10 cellular contexts compared by ENCODE assay signal in the genomic region with DNA sequence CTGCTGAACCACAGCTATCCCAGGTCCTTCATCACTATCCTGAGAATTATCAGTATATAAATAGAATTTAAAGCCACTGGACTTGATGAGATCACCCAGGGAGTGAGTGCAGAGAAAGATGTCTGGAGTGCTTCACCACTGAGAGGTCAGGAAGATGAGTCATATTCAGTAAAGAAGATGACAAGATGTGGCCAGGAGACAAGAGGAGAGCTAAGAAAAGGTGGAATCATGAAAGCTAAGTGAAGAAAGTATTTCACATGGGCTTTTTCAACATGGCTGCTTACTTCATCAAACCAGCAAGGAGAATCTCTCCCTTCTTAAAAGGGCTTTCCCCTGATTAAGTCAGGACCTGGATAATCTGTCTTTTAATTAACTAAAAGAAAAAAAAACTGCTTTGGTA. TPM values are rescaled to one million over a fixed set of nuclear protein-coding genes. Genes with fewer than 3 reads are reported as not detected.
A peak's percentile ranks its signal among the peaks of the same experiment; 100 is the strongest.
DNase-seq lines count a peak whose midpoint lies in the region; ATAC-seq and TF ChIP-seq lines count a peak whose summit lies in the region.
"Had no signal": no experiment of that assay in that cellular context is flagged by ENCODE, and none has a peak within 500 bp of the region (broad histone marks: within the 10 kb centered on the region; RNA-seq: fewer than 3 reads in every experiment).

No MANE protein-coding gene starts in this region.

- no peaks in the 10 kb centered on the region for H3K27me3 ChIP-seq in SJCRH30

- TF ChIP-seq CTCF in astrocyte of the cerebellum (IDR thresholded peaks at IDR 0.05; ENCODE audit: low read depth, low read length, missing control alignments), result no peak

- no peak overlapping the region for H3K27ac ChIP-seq in SJCRH30

- H3K4me1 ChIP-seq in SJCRH30, result no peaks in the 10 kb centered on the region

- no peak overlapping the region for H3K4me3 ChIP-seq in astrocyte of the cerebellum (ENCODE audit: low read depth, low read length)
- H3K4me3 ChIP-seq in SJCRH30, result no peak overlapping the region

- no peak for ATAC-seq in GM18909 (IDR thresholded peaks at IDR 0.05; ENCODE audit: poor library complexity, unreplicated experiment)

- DNase-seq in Caki2 (ENCODE audit: low read depth) (peak; percentile 35), MV-4-11 (lab: John Stamatoyannopoulos, UW) (peak; percentile 64), astrocyte of the cerebellum (ENCODE audit: low read depth) (peak; percentile 31), kidney tubule cell (ENCODE audit: low spot score) (peak; percentile 92), GOT3 (lab: John Stamatoyannopoulos, UW) (no peak), DMS79 treated with DMSO at 0.1 percent for 48 hours (lab: John Stamatoyannopoulos, UW) (no peak), SJCRH30 (no peak)
- DNase-seq: activated effector memory CD4-positive, alpha-beta T cell treated with Interleukin-2 at 50 U/mL for 16 hours; NCI-H1436 had no signal

- H3K36me3 ChIP-seq in SJCRH30, result no peaks in the 10 kb centered on the region

- no peaks in the 10 kb centered on the region for H3K9me3 ChIP-seq in SJCRH30 (replicated peaks)

- in situ Hi-C loops in Caki2 (cut with HindIII; ENCODE audit: low pct_unique_long_range_greater_than_20kb, low sequenced_read_pairs), result no loop called here
- in situ Hi-C loops in astrocyte of the cerebellum (cut with HindIII; ENCODE audit: low sequenced_read_pairs), result no loop called here

RNA-seq across cellular contexts. Expression of a gene that starts 9.1 kb away (rescaled TPM):
- 12.5 and 14.0 TPM in 2 replicates for total RNA-seq in Caki2 (2014; rRNA removed; shearing (Covaris generic); ENCODE audit: low replicate concordance)
- total RNA-seq in SJCRH30 (2014; rRNA removed; shearing (Covaris generic)), result 12.3 and 14.3 TPM in 2 replicates

Comparison
In these comparisons a context has a peak if more than half of its experiments do, and no peak if none do; other contexts are left out.
1. DNase-seq: peak in Caki2 (single experiment), MV-4-11 (single experiment), astrocyte of the cerebellum (single experiment) and kidney tubule cell (single experiment); none in GOT3 (single experiment), DMS79 treated with DMSO at 0.1 percent for 48 hours (single experiment) and SJCRH30 (0 of 2).